Comparison of ENCODE assay signal across 21 cellular contexts in the genomic region with DNA sequence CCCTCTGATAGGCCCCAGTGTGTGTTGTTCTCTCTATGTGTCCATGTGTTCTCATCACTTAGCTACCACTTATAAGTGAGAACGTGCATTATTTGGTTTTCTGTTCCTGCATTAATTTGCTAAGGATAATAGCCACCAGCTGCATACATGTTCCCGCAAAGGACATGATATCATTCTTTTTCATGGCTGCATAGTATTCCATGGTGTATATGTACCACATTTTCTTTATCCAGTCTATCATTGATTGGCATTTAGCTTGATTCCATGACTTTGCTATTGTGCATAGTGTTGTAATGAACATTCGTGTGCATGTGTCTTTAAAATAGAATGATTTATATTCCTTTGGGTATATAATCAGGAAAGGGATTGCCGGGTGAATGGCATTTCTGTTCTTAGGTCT. TPM values are rescaled to one million over a fixed set of nuclear protein-coding genes. Genes with fewer than 3 reads are reported as not detected.
"Had no signal": no experiment of that assay in that cellular context is flagged by ENCODE, and none has a peak within 500 bp of the region (broad histone marks: within the 10 kb centered on the region; RNA-seq: fewer than 3 reads in every experiment).

No MANE protein-coding gene starts in this region.

RNA-seq across cellular contexts. Expression of a gene that starts 16.2 kb away (rescaled TPM):
- total RNA-seq: activated T-helper 1 cell treated with anti-CD3 and anti-CD28 coated beads, Interleukin-12 subunit alpha, Interleukin-12 subunit beta, Interleukin-2, Interleukin-4 antibody, amounts not matched to agents 30 ng/mL and 10 ng/mL and 1 ng/mL, durations not matched to agents 14 hours and 24 hours and 36 hours; ascending aorta; astrocyte; bronchial epithelial cell had no signal

RNA-seq across cellular contexts. Expression of a gene that starts 39.1 kb away (rescaled TPM):
- total RNA-seq: activated naive CD4-positive, alpha-beta T cell treated with anti-CD3 and anti-CD28 coated beads for 36 hours; activated naive CD4-positive, alpha-beta T cell treated with anti-CD3 and anti-CD28 coated beads, Interleukin-2, amount 50 U/mL, for 72 hours; activated naive CD8-positive, alpha-beta T cell treated with anti-CD3 and anti-CD28 coated beads for 36 hours; activated naive CD8-positive, alpha-beta T cell treated with anti-CD3 and anti-CD28 coated beads, Interleukin-2, amount 10 ng/mL, durations not matched to agents 7 days and 5 days; activated T-cell treated with anti-CD3 and anti-CD28 coated beads, Interleukin-2, amount 50 U/mL, for 4 hours; activated T-cell treated with anti-CD3 and anti-CD28 coated beads, Interleukin-2, amount 50 U/mL, for 72 hours; activated T-helper 1 cell treated with anti-CD3 and anti-CD28 coated beads, Interleukin-12 subunit alpha, Interleukin-12 subunit beta, Interleukin-2, Interleukin-4 antibody, amounts not matched to agents 30 ng/mL and 10 ng/mL and 1 ng/mL, durations not matched to agents 14 hours and 24 hours and 36 hours; activated T-helper 17 cell treated with anti-CD3 and anti-CD28 coated beads, Interleukin-2, amount 50 U/mL, for 72 hours; activated T-helper 2 cell treated with anti-CD3 and anti-CD28 coated beads, Interferon-gamma antibody, Interleukin-2, Interleukin-4, amounts not matched to agents 10 μg/mL and 5 μg/mL and 100 μg/mL, durations not matched to agents 14 hours and 24 hours and 36 hours; adrenal gland; aorta; ascending aorta; astrocyte; body of pancreas; breast epithelium; bronchial epithelial cell; cardiac muscle cell; cardiac septum; cerebellum; chondrocyte had no signal
- polyA plus RNA-seq: adipose tissue, adrenal gland, aorta, cardiac muscle cell had no signal

RNA-seq across cellular contexts. Expression of a gene that starts 44.9 kb away (rescaled TPM):
- total RNA-seq: activated naive CD4-positive, alpha-beta T cell treated with anti-CD3 and anti-CD28 coated beads for 36 hours; activated naive CD4-positive, alpha-beta T cell treated with anti-CD3 and anti-CD28 coated beads, Interleukin-2, amount 50 U/mL, for 72 hours; activated naive CD8-positive, alpha-beta T cell treated with anti-CD3 and anti-CD28 coated beads for 36 hours; activated naive CD8-positive, alpha-beta T cell treated with anti-CD3 and anti-CD28 coated beads, Interleukin-2, amount 10 ng/mL, durations not matched to agents 7 days and 5 days; activated T-cell treated with anti-CD3 and anti-CD28 coated beads, Interleukin-2, amount 50 U/mL, for 4 hours; activated T-helper 1 cell treated with anti-CD3 and anti-CD28 coated beads, Interleukin-12 subunit alpha, Interleukin-12 subunit beta, Interleukin-2, Interleukin-4 antibody, amounts not matched to agents 30 ng/mL and 10 ng/mL and 1 ng/mL, durations not matched to agents 14 hours and 24 hours and 36 hours; activated T-helper 2 cell treated with anti-CD3 and anti-CD28 coated beads, Interferon-gamma antibody, Interleukin-2, Interleukin-4, amounts not matched to agents 10 μg/mL and 5 μg/mL and 100 μg/mL, durations not matched to agents 14 hours and 24 hours and 36 hours; adrenal gland; aorta; ascending aorta; astrocyte; body of pancreas; bronchial epithelial cell; cardiac muscle cell; cardiac septum; chondrocyte had no signal
- polyA plus RNA-seq: adrenal gland, aorta, cardiac muscle cell had no signal

RNA-seq across cellular contexts. Expression of a gene that starts 48.5 kb away (rescaled TPM):
- total RNA-seq: activated naive CD4-positive, alpha-beta T cell treated with anti-CD3 and anti-CD28 coated beads for 36 hours; activated naive CD8-positive, alpha-beta T cell treated with anti-CD3 and anti-CD28 coated beads for 36 hours; activated T-cell treated with anti-CD3 and anti-CD28 coated beads, Interleukin-2, amount 50 U/mL, for 4 hours; activated T-helper 1 cell treated with anti-CD3 and anti-CD28 coated beads, Interleukin-12 subunit alpha, Interleukin-12 subunit beta, Interleukin-2, Interleukin-4 antibody, amounts not matched to agents 30 ng/mL and 10 ng/mL and 1 ng/mL, durations not matched to agents 14 hours and 24 hours and 36 hours; adrenal gland; ascending aorta; astrocyte; body of pancreas; bronchial epithelial cell; cardiac septum; chondrocyte had no signal
- polyA plus RNA-seq: adipose tissue, adrenal gland, aorta, cardiac muscle cell had no signal
